8 cellular contexts compared by ENCODE assay signal in the genomic region with DNA sequence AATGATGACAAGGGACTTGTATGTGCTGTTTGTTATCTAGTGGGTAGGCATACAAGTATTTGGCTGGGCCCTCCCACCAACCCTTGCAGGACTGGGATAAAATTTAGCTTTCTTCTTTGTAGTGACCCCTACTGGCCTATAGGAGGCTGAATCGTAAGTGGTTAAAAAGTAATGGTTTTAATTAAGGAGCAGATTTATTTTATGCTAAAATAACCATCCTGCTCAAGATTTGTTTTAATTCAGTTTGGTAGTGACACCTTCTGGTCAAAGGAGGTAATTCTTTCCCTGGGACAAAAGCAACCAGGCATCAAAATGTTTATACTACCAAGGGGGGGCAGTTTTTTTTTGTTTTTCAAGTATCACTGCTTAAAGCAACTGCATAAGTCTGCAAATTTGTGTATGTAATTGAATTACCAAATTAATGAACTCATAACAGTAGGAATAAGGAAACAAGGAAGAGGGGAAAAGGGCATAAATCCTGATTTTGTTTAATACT.
DNase-seq lines count a peak whose midpoint lies in the region; FAIRE-seq and TF ChIP-seq lines count a peak whose summit lies in the region.

No MANE protein-coding gene starts in this region.

- peaks cover 4% of the 10 kb centered on the region for H3K36me3 ChIP-seq in HAP-1 (replicated peaks)
- peaks cover 2 to 9% of the 10 kb centered on the region in 2 donors for H3K36me3 ChIP-seq in kidney (ENCODE audit: control insufficient read depth in 1 of 2, insufficient read depth in 2 of 2, low read length in 2 of 2)
- H3K36me3 ChIP-seq in tibial nerve = peaks cover 0 to 25% (median 0%) of the 10 kb centered on the region in 3 donors

- H3K36me3 Mint-ChIP-seq in activated CD4-positive, alpha-beta T cell treated with anti-CD3 and anti-CD28 coated beads, Interleukin-2, amount 10 ng/mL, durations not matched to agents 24 days and 14 days (ENCODE audit: low read depth) = peaks cover 16% of the 10 kb centered on the region

- H3K27ac ChIP-seq in kidney (ENCODE audit: low read depth in 2 of 2, low read length in 2 of 2) (no peak overlapping the region), tibial nerve (no peak overlapping the region)

- H3K27me3 ChIP-seq in HAP-1 (ENCODE audit: low read depth) (no peaks in the 10 kb centered on the region), tibial nerve (no peaks in the 10 kb centered on the region)

- H3K4me3 ChIP-seq in HAP-1 (no peak overlapping the region), kidney (ENCODE audit: low read length in 2 of 2) (no peak overlapping the region), tibial nerve (no peak overlapping the region)

- TF ChIP-seq POLR2A in tibial nerve (IDR thresholded peaks at IDR 0.05) = no peak

- no peak overlapping the region for H3K4me3 Mint-ChIP-seq in activated CD4-positive, alpha-beta T cell treated with anti-CD3 and anti-CD28 coated beads, Interleukin-2, amount 10 ng/mL, durations not matched to agents 24 days and 14 days

- no peak overlapping the region for H3K9ac ChIP-seq in kidney (ENCODE audit: low read length in 2 of 2)

- peak; percentile 70 for DNase-seq in activated CD4-positive, alpha-beta T cell treated with anti-CD3 and anti-CD28 coated beads, Interleukin-2, amount 10 ng/mL, durations not matched to agents 24 days and 14 days
- no peak for DNase-seq in activated CD4-positive, alpha-beta T cell treated with anti-CD3 and anti-CD28 coated beads, Interleukin-2, amount 50 U/mL, for 4 hours
- DNase-seq in HAP-1 (ENCODE audit: low spot score in 2 of 2) (peak; percentile 43 to 83), NCI-H2227 treated with DMSO at 0.1 percent for 48 hours (lab: John Stamatoyannopoulos, UW) (peak; percentile 18), brain pericyte (ENCODE audit: low read depth, low spot score) (peak; percentile 67), kidney (peak; percentile 65), tibial nerve (ENCODE audit: low spot score in 2 of 2) (peak in 1 of 2 donors; percentile 42)
- no peak for DNase-seq in stimulated activated CD4-positive, alpha-beta T cell treated with anti-CD3 and anti-CD28 coated beads, Interleukin-2, amount 100 ng/mL, for 24 hours

- FAIRE-seq in kidney (lab: Jason Lieb, UNC) = peak; percentile 97

- no peak overlapping the region for H3K27ac Mint-ChIP-seq in activated CD4-positive, alpha-beta T cell treated with anti-CD3 and anti-CD28 coated beads, Interleukin-2, amount 10 ng/mL, durations not matched to agents 24 days and 14 days

- intact Hi-C loops in activated CD4-positive, alpha-beta T cell treated with anti-CD3 and anti-CD28 coated beads, Interleukin-2, amount 10 ng/mL, durations not matched to agents 24 days and 14 days (cut with micrococcal nuclease) = loop anchor here (5.0 to 10.0 kb wide), 2 partner anchors 819 to 912 kb away; no protein-coding TSS in a partner anchor
- intact Hi-C loops in kidney (cut with DNase I) = loop anchor here (10.0 kb wide), 1 partner anchor 819 kb away; no protein-coding TSS in a partner anchor

- H3K4me1 Mint-ChIP-seq in activated CD4-positive, alpha-beta T cell treated with anti-CD3 and anti-CD28 coated beads, Interleukin-2, amount 10 ng/mL, durations not matched to agents 24 days and 14 days = no peaks in the 10 kb centered on the region

- TF ChIP-seq CTCF in kidney (IDR thresholded peaks at IDR 0.05; ENCODE audit: borderline replicate concordance, extremely low read depth, insufficient read depth) = peak; percentile 71
- peak; percentile 56 to 84 (median 78) for TF ChIP-seq CTCF in tibial nerve (IDR thresholded peaks at IDR 0.05)

- WGBS in tibial nerve, 2 donors = 0% methylated on average over 1 of the region's 1 CpG

- H3K9me3 ChIP-seq in HAP-1 = no peaks in the 10 kb centered on the region
- H3K9me3 ChIP-seq in kidney (ENCODE audit: control insufficient read depth in 1 of 2, low read length in 2 of 2) = no peaks in the 10 kb centered on the region
- no peaks in the 10 kb centered on the region for H3K9me3 ChIP-seq in tibial nerve

- no peaks in the 10 kb centered on the region for H3K4me1 ChIP-seq in HAP-1
- peaks cover 17 to 20% of the 10 kb centered on the region in 2 donors for H3K4me1 ChIP-seq in kidney (ENCODE audit: control insufficient read depth in 1 of 2, insufficient read depth in 1 of 2, low read depth in 1 of 2, low read length in 2 of 2)
- peaks cover 0 to 36% (median 13%) of the 10 kb centered on the region in 4 donors for H3K4me1 ChIP-seq in tibial nerve

- H3K9me3 Mint-ChIP-seq in activated CD4-positive, alpha-beta T cell treated with anti-CD3 and anti-CD28 coated beads, Interleukin-2, amount 10 ng/mL, durations not matched to agents 24 days and 14 days = no peaks in the 10 kb centered on the region

- in situ Hi-C loops in HAP-1 (cut with MboI; ENCODE audit: low sequenced_read_pairs) = loop anchor here (10.0 to 25.0 kb wide), 2 partner anchors 632 to 819 kb away; no protein-coding TSS in a partner anchor

- H3K27me3 Mint-ChIP-seq in activated CD4-positive, alpha-beta T cell treated with anti-CD3 and anti-CD28 coated beads, Interleukin-2, amount 10 ng/mL, durations not matched to agents 24 days and 14 days = no peaks in the 10 kb centered on the region

- no peak for TF ChIP-seq EP300 in tibial nerve (IDR thresholded peaks at IDR 0.05)

Comparison
In these comparisons a context has a peak if more than half of its experiments do, and no peak if none do; other contexts are left out.
1. DNase-seq: peak in activated CD4-positive, alpha-beta T cell treated with anti-CD3 and anti-CD28 coated beads, Interleukin-2, amount 10 ng/mL, durations not matched to agents 24 days and 14 days (single experiment), HAP-1 (2 of 2), NCI-H2227 treated with DMSO at 0.1 percent for 48 hours (single experiment), brain pericyte (single experiment) and kidney (single experiment); none in activated CD4-positive, alpha-beta T cell treated with anti-CD3 and anti-CD28 coated beads, Interleukin-2, amount 50 U/mL, for 4 hours (0 of 2) and stimulated activated CD4-positive, alpha-beta T cell treated with anti-CD3 and anti-CD28 coated beads, Interleukin-2, amount 100 ng/mL, for 24 hours (0 of 2).